ENCODE assay signal across 3 cellular contexts in genomic region chr10:8192301-8192700, GRCh38.
"Had no signal": no experiment of that assay in that cellular context is flagged by ENCODE, and none has a peak within 500 bp of the region (broad histone marks: within the 10 kb centered on the region; RNA-seq: fewer than 3 reads in every experiment).

No MANE protein-coding gene starts in this region.

- H3K4me3 ChIP-seq: GM12878 had no signal

- DNase-seq: GDM1, GF-D8 had no signal
